Comparison of ENCODE assay signal across 1 cellular context in genomic region chr21:33969600-33969999, GRCh38.
TF ChIP-seq lines count a peak whose summit lies in the region.

No MANE protein-coding gene starts in this region.

TF ChIP-seq in endothelial cell of umbilical vein, 7 proteins besides CTCF, POLR2A, EP300 and RAD21:
- TF ChIP-seq FOS (IDR thresholded peaks at IDR 0.05; ENCODE audit: borderline replicate concordance, insufficient read depth, low read length) (no peak), JUN (IDR thresholded peaks at IDR 0.05; ENCODE audit: borderline replicate concordance, insufficient read depth, insufficient read length, low read depth) (no peak), POLR2AphosphoS5 (IDR thresholded peaks at IDR 0.05; ENCODE audit: insufficient read depth, low read depth, low read length) (no peak), EZH2 (IDR thresholded peaks at IDR 0.05; ENCODE audit: borderline replicate concordance, low read depth, low read length, severe bottlenecking) (no peak), GATA2 (IDR thresholded peaks at IDR 0.05; ENCODE audit: insufficient read depth, insufficient read length, low read depth, low read length) (no peak), MYC (IDR thresholded peaks at IDR 0.05; ENCODE audit: low read depth, low read length) (no peak)
